Comparison of ENCODE assay signal across 8 cellular contexts in the genomic region with DNA sequence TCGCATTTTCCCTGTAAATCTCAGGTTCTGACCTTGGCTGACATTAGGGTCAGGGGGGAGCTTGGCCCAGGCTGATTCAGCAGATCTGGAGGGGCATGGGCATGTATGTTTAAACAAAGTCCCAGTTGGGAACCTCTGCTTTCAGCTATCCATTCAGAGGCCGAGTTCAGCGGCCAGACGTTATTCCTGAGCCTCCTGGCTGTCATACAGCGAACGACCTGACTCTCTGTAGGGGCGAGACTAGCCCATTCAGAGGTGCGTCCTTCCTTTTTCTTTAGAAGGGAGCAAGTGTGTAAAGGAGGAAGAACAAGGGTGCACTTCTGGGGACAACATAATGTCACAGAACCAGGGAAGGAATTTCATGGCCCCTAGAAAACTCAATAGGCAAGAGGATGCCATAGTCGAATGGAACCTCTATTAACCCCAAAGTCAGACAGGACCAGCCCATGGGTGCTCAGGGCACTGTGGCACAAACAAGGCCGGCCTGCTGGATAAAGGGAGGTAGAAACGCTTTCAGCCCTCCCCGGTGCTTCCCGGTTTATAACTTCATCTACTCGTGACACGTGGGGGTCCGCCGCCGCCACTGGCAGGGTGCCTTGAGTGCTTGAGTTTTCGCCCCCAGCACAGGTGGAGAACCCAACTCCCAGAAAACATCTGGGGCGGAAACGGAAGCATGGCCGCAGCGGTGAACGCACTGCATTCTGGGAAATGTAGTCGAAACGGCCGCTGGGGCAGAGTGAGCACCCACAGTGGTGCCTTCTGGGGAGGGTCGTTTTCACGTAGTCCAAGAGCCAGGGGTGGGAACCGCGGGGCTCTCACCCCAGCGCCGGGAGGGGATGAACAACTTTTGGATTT. TPM values are rescaled to one million over a fixed set of nuclear protein-coding genes. Genes with fewer than 3 reads are reported as not detected.
A peak's percentile ranks its signal among the peaks of the same experiment; 100 is the strongest.
DNase-seq lines count a peak whose midpoint lies in the region; ATAC-seq and TF ChIP-seq lines count a peak whose summit lies in the region.

No MANE protein-coding gene starts in this region.

- H3K27me3 ChIP-seq in HAP-1 (ENCODE audit: low read depth), result no peaks in the 10 kb centered on the region
- H3K27me3 ChIP-seq in dorsolateral prefrontal cortex, result no peaks in the 10 kb centered on the region
- H3K27me3 ChIP-seq in lower lobe of right lung (ENCODE audit: low read depth), result no peaks in the 10 kb centered on the region

- in situ Hi-C loops in HAP-1 (cut with MboI; ENCODE audit: low sequenced_read_pairs), result loop anchor here (25.0 kb wide), 1 partner anchor 709 kb away; the partner anchor contains the start of gene ATMIN

- peaks cover 8% of the 10 kb centered on the region for H3K4me1 ChIP-seq in HAP-1
- H3K4me1 ChIP-seq in lower lobe of right lung, result peaks cover 10% of the 10 kb centered on the region

- peak; percentile 91 for DNase-seq in GM03348 (ENCODE audit: low spot score)
- DNase-seq in HAP-1 (ENCODE audit: low spot score in 2 of 2), result peak; percentile 52 to 83
- DNase-seq in NCI-H146 treated with DMSO at 0.1 percent for 48 hours (lab: John Stamatoyannopoulos, UW; ENCODE audit: unreplicated experiment), result peak; percentile 29
- DNase-seq in activated CD4-positive, alpha-beta T cell treated with anti-CD3 and anti-CD28 coated beads, Interleukin-2, amount 50 U/mL, for 4 hours, result peak; percentile 68 to 73
- peak in 9 of 10 donors; percentile 41 to 88 (median 68) for DNase-seq in dorsolateral prefrontal cortex
- DNase-seq in lower lobe of right lung, result peak; percentile 82
- DNase-seq in stimulated activated CD4-positive, alpha-beta T cell treated with anti-CD3 and anti-CD28 coated beads, TNF-alpha, amount 100 ng/mL, for 24 hours (ENCODE audit: low read depth in 3 of 3), result peak; percentile 63 to 72 (median 69)
- DNase-seq in NCI-H1694 treated with DMSO at 0.1 percent for 48 hours (lab: John Stamatoyannopoulos, UW), result no peak

- H3K27ac ChIP-seq in dorsolateral prefrontal cortex, result peak overlapping the region in 15 of 59 donors; percentile 15 to 84 (median 43)
- H3K27ac ChIP-seq in lower lobe of right lung, result peak overlapping the region; percentile 63

- H3K36me3 ChIP-seq in HAP-1 (replicated peaks) (no peaks in the 10 kb centered on the region), lower lobe of right lung (no peaks in the 10 kb centered on the region)

- peak in 34 of 56 donors; percentile 8 to 49 (median 26) for TF ChIP-seq CTCF in dorsolateral prefrontal cortex (IDR thresholded peaks at IDR 0.05 in 54 of 56, conservative IDR thresholded peaks at IDR 0.05 in 2 of 56; ENCODE audit: low read depth in 1 of 56, partially characterized antibody in 56 of 56)
- no peak for TF ChIP-seq CTCF in lower lobe of right lung (IDR thresholded peaks at IDR 0.05)

- H3K9me3 ChIP-seq in HAP-1 (no peaks in the 10 kb centered on the region), lower lobe of right lung (no peaks in the 10 kb centered on the region)

- intact Hi-C loops in dorsolateral prefrontal cortex (cut with DNase I) (no loop called here), lower lobe of right lung (cut with DNase I) (no loop called here)

- H3K4me3 ChIP-seq in HAP-1 (peak overlapping the region; percentile 32), dorsolateral prefrontal cortex (peak overlapping the region; percentile 28 to 69 (median 55)), lower lobe of right lung (peak overlapping the region; percentile 54)

- ATAC-seq in lower lobe of right lung, result peak; percentile 83 to 94

RNA-seq across cellular contexts. Expression of gene PLCG2, which starts 33.2 kb away (rescaled TPM):
- total RNA-seq in dorsolateral prefrontal cortex (10 to 100 TPM in 65 of 120 experiments, 1 to 10 TPM in 55; 3.2 to 24.2 (median 10.4) TPM), lower lobe of right lung (47.7 TPM)
